ENCODE assay signal across 1 cellular context in genomic region chr2:237752761-237753165, GRCh38.
TF ChIP-seq lines count a peak whose summit lies in the region.

No MANE protein-coding gene starts in this region.

TF ChIP-seq in WTC11, 78 proteins besides CTCF, POLR2A, EP300 and RAD21 (continued from another document):
- no peak for TF ChIP-seq IRF1 (CRISPR knock-in tag; IDR thresholded peaks at IDR 0.05)
- no peak for TF ChIP-seq ZNF219 (CRISPR knock-in tag; IDR thresholded peaks at IDR 0.05; ENCODE audit: borderline replicate concordance)
- no peak for TF ChIP-seq ZNF512 (CRISPR knock-in tag; IDR thresholded peaks at IDR 0.05; ENCODE audit: borderline replicate concordance)
- TF ChIP-seq FOXK1 (CRISPR knock-in tag; IDR thresholded peaks at IDR 0.05) = no peak
- no peak for TF ChIP-seq ELF4 (CRISPR knock-in tag; IDR thresholded peaks at IDR 0.05; ENCODE audit: low read depth)
- no peak for TF ChIP-seq ZBTB43 (CRISPR knock-in tag; IDR thresholded peaks at IDR 0.05)
- no peak for TF ChIP-seq ARID4B (CRISPR knock-in tag; IDR thresholded peaks at IDR 0.05; ENCODE audit: borderline replicate concordance)
- TF ChIP-seq SMAD4 (CRISPR knock-in tag; IDR thresholded peaks at IDR 0.05) = no peak
- TF ChIP-seq USF1 (CRISPR knock-in tag; IDR thresholded peaks at IDR 0.05) = no peak
- no peak for TF ChIP-seq ATF3 (CRISPR knock-in tag; conservative IDR thresholded peaks at IDR 0.05)
- no peak for TF ChIP-seq ZSCAN18 (CRISPR knock-in tag; IDR thresholded peaks at IDR 0.05)
- TF ChIP-seq CDX4 (CRISPR knock-in tag; IDR thresholded peaks at IDR 0.05; ENCODE audit: borderline replicate concordance) = no peak
